ENCODE assay signal across 2 cellular contexts in the genomic region with DNA sequence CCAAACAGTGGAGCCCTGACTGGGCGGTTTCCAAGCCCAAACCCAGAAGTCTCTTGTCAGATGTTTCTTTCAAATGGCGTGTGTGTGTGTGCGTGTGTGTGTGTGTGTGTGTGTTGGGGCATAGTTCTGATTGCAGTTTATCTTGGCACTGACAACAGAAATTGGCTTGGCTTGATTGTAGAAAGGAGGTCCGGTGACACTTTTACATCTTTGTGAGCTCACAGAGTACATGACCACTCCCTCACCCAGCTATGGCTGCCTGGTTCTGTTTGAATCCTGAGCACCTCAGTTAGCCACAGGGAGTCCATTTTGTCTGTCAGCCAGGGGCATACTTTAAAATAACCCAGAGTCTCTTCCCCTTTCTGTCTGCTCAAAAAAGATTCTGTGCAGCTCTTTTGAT.
TF ChIP-seq lines count a peak whose summit lies in the region.

No MANE protein-coding gene starts in this region.

TF ChIP-seq in HEK293, 187 proteins besides CTCF, POLR2A, EP300 and RAD21 (continued from another document):
- TF ChIP-seq, protein P1, sequence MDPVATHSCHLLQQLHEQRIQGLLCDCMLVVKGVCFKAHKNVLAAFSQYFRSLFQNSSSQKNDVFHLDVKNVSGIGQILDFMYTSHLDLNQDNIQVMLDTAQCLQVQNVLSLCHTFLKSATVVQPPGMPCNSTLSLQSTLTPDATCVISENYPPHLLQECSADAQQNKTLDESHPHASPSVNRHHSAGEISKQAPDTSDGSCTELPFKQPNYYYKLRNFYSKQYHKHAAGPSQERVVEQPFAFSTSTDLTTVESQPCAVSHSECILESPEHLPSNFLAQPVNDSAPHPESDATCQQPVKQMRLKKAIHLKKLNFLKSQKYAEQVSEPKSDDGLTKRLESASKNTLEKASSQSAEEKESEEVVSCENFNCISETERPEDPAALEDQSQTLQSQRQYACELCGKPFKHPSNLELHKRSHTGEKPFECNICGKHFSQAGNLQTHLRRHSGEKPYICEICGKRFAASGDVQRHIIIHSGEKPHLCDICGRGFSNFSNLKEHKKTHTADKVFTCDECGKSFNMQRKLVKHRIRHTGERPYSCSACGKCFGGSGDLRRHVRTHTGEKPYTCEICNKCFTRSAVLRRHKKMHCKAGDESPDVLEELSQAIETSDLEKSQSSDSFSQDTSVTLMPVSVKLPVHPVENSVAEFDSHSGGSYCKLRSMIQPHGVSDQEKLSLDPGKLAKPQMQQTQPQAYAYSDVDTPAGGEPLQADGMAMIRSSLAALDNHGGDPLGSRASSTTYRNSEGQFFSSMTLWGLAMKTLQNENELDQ (tag by site-specific recombination; IDR thresholded peaks at IDR 0.05; ENCODE audit: low read depth): no peak
- TF ChIP-seq TRIM28 (IDR thresholded peaks at IDR 0.05; ENCODE audit: borderline replicate concordance, low read length): no peak
- TF ChIP-seq, protein P2, sequence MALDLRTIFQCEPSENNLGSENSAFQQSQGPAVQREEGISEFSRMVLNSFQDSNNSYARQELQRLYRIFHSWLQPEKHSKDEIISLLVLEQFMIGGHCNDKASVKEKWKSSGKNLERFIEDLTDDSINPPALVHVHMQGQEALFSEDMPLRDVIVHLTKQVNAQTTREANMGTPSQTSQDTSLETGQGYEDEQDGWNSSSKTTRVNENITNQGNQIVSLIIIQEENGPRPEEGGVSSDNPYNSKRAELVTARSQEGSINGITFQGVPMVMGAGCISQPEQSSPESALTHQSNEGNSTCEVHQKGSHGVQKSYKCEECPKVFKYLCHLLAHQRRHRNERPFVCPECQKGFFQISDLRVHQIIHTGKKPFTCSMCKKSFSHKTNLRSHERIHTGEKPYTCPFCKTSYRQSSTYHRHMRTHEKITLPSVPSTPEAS (tag by site-specific recombination; IDR thresholded peaks at IDR 0.05): peak; percentile 56; the same call in 1 of the 2 replicates

TF ChIP-seq in K562, 482 proteins besides CTCF, POLR2A, EP300 and RAD21 (continued from another document):
- TF ChIP-seq PHF20 (IDR thresholded peaks at IDR 0.05; ENCODE audit: partially characterized antibody) (no peak), BRD4 (IDR thresholded peaks at IDR 0.05) (no peak), JUND (IDR thresholded peaks at IDR 0.05; ENCODE audit: borderline replicate concordance, low read depth, low read length) (no peak), JUND (tag; IDR thresholded peaks at IDR 0.05; ENCODE audit: borderline replicate concordance, low read depth, low read length) (no peak), PYGO2 (tag; IDR thresholded peaks at IDR 0.05) (peak; percentile 67), NR4A1 (CRISPR knock-in tag; IDR thresholded peaks at IDR 0.05) (no peak), NR4A1 (tag; IDR thresholded peaks at IDR 0.05) (peak; percentile 64; the same call in 1 of the 2 replicates), DDX20 (tag; IDR thresholded peaks at IDR 0.05; ENCODE audit: low read depth) (peak; percentile 87), PTRF (tag; IDR thresholded peaks at IDR 0.05) (peak; percentile 66), MEF2D (tag; conservative IDR thresholded peaks at IDR 0.05; ENCODE audit: low read depth) (peak; percentile 78), BACH1 (tag; IDR thresholded peaks at IDR 0.05) (peak; percentile 41; the same call in 1 of the 2 replicates), PTTG1 (tag; IDR thresholded peaks at IDR 0.05; ENCODE audit: low read depth) (peak; percentile 80; the same call in 1 of the 2 replicates), TEAD1 (CRISPR knock-in tag; IDR thresholded peaks at IDR 0.05) (0 out of 4 replicates have a peak, but pooled peaks of 1 of the 2 experiments have one; percentile 16), TAF7 (tag; IDR thresholded peaks at IDR 0.05) (0 out of 2 replicates have a peak, but pooled peaks have one; percentile 48), NR2C1 (IDR thresholded peaks at IDR 0.05) (no peak), NR2C1 (tag; IDR thresholded peaks at IDR 0.05) (peak; percentile 18; the same call in 1 of the 2 replicates), HNRNPUL1 (IDR thresholded peaks at IDR 0.05; ENCODE audit: low read length) (no peak), ZNF766 (CRISPR knock-in tag; conservative IDR thresholded peaks at IDR 0.05) (0 out of 2 replicates have a peak, but pooled peaks have one; percentile 23)
- TF ChIP-seq, protein P3, sequence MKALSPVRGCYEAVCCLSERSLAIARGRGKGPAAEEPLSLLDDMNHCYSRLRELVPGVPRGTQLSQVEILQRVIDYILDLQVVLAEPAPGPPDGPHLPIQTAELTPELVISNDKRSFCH (CRISPR knock-in tag; IDR thresholded peaks at IDR 0.05): no peak
- TF ChIP-seq, protein P3 (tag; IDR thresholded peaks at IDR 0.05): peak; percentile 51; the same call in 1 of the 2 replicates
- TF ChIP-seq, protein P4, sequence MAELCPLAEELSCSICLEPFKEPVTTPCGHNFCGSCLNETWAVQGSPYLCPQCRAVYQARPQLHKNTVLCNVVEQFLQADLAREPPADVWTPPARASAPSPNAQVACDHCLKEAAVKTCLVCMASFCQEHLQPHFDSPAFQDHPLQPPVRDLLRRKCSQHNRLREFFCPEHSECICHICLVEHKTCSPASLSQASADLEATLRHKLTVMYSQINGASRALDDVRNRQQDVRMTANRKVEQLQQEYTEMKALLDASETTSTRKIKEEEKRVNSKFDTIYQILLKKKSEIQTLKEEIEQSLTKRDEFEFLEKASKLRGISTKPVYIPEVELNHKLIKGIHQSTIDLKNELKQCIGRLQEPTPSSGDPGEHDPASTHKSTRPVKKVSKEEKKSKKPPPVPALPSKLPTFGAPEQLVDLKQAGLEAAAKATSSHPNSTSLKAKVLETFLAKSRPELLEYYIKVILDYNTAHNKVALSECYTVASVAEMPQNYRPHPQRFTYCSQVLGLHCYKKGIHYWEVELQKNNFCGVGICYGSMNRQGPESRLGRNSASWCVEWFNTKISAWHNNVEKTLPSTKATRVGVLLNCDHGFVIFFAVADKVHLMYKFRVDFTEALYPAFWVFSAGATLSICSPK (IDR thresholded peaks at IDR 0.05; ENCODE audit: borderline replicate concordance): no peak
- TF ChIP-seq, protein P5, sequence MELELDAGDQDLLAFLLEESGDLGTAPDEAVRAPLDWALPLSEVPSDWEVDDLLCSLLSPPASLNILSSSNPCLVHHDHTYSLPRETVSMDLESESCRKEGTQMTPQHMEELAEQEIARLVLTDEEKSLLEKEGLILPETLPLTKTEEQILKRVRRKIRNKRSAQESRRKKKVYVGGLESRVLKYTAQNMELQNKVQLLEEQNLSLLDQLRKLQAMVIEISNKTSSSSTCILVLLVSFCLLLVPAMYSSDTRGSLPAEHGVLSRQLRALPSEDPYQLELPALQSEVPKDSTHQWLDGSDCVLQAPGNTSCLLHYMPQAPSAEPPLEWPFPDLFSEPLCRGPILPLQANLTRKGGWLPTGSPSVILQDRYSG (tag; conservative IDR thresholded peaks at IDR 0.05; ENCODE audit: low read depth): peak; percentile 71
TF ChIP-seq in K562: peak in this region for 15.
